ENCODE assay signal across 1 cellular context in the genomic region with DNA sequence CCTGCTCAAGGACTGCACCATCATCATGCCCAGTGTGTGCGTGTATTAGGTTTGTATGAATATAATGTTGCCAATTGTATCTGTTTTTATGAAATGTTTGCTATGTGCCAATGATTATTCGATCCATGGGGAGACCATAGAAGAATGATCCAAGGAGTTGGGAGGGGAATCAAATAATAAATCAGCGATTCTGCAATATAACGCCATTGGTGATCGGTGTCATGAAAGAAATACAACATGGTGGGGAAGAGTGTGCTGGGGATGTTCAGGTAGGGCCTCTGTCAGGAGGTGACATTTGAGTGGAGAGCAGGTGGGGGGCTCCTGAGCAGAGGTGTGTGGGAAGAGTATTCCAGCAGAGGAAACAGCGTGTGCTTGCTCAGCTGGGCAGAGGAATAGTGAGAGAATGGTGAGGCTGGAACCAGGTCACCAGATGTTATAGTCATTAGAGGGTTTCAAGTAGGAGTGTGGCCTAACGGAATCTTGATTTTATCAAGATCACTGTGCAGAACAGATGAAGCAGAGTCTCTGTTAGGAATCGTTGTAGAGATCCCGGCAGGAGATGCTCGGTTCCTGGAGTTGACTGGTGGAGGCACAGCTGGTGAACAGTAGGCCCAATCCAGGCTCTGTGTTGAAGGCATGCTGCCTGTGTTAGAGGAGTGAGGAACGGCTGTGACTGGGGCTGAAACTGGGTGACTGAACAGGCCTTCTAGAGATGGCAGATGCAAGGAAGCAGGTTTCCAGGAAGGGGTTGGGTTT.
TF ChIP-seq lines count a peak whose summit lies in the region.

No MANE protein-coding gene starts in this region.

TF ChIP-seq in HCT116, 20 proteins besides CTCF, POLR2A, EP300 and RAD21:
- TF ChIP-seq FOSL1 (IDR thresholded peaks at IDR 0.05; ENCODE audit: low read depth) = no peak
